Comparison of ENCODE assay signal across 18 cellular contexts in genomic region chr1:200429221-200429751, GRCh38. TPM values are rescaled to one million over a fixed set of nuclear protein-coding genes. Genes with fewer than 3 reads are reported as not detected.
DNase-seq lines count a peak whose midpoint lies in the region; ATAC-seq and TF ChIP-seq lines count a peak whose summit lies in the region.
"Had no signal": no experiment of that assay in that cellular context is flagged by ENCODE, and none has a peak within 500 bp of the region (broad histone marks: within the 10 kb centered on the region; RNA-seq: fewer than 3 reads in every experiment).

No MANE protein-coding gene starts in this region.

- H3K4me3 Mint-ChIP-seq in CD4-positive, CD25-positive, alpha-beta regulatory T cell, result no peak overlapping the region
- H3K4me3 Mint-ChIP-seq: activated CD4-positive, alpha-beta T cell treated with anti-CD3 and anti-CD28 coated beads, Interleukin-2, amount 10 ng/mL, durations not matched to agents 24 days and 14 days; brain; nephron progenitor cell had no signal

- H3K9me3 ChIP-seq in CD4-positive, CD25-positive, alpha-beta regulatory T cell (ENCODE audit: control insufficient read depth in 2 of 2, low read length in 2 of 2), result no peaks in the 10 kb centered on the region
- H3K9me3 ChIP-seq in uterus, result no peaks in the 10 kb centered on the region
- H3K9me3 ChIP-seq: right lobe of liver had no signal

- H3K27me3 ChIP-seq in CD4-positive, CD25-positive, alpha-beta regulatory T cell (ENCODE audit: control insufficient read depth, insufficient read depth, low read length), result no peaks in the 10 kb centered on the region
- no peaks in the 10 kb centered on the region for H3K27me3 ChIP-seq in uterus
- H3K27me3 ChIP-seq: hepatocyte, right lobe of liver had no signal

- ATAC-seq in CD4-positive, CD25-positive, alpha-beta regulatory T cell (ENCODE audit: low read depth in 2 of 2), result no peak
- no peak for ATAC-seq in GM21786 (IDR thresholded peaks at IDR 0.05; ENCODE audit: unreplicated experiment)
- ATAC-seq: left lobe of liver had no signal

- H3K36me3 Mint-ChIP-seq in CD4-positive, CD25-positive, alpha-beta regulatory T cell, result no peaks in the 10 kb centered on the region
- H3K36me3 Mint-ChIP-seq: brain had no signal

- no peak overlapping the region for H3K4me3 ChIP-seq in CD4-positive, CD25-positive, alpha-beta regulatory T cell (ENCODE audit: low read depth, low read length)
- H3K4me3 ChIP-seq in astrocyte of the spinal cord (ENCODE audit: low read depth, low read length), result no peak overlapping the region
- H3K4me3 ChIP-seq in uterus, result no peak overlapping the region
- H3K4me3 ChIP-seq: hepatocyte, PC-9, right lobe of liver had no signal

- intact Hi-C loops in uterus (cut with DNase I; ENCODE audit: low total_unique reads), result no loop called here

- H3K4me1 Mint-ChIP-seq in CD4-positive, CD25-positive, alpha-beta regulatory T cell, result peaks cover 0 to 5% (median 2%) of the 10 kb centered on the region in 4 donors
- H3K4me1 Mint-ChIP-seq: brain, nephron progenitor cell had no signal

- TF ChIP-seq CTCF in astrocyte of the spinal cord (IDR thresholded peaks at IDR 0.05; ENCODE audit: low read depth, low read length) (no peak), uterus (IDR thresholded peaks at IDR 0.05) (no peak)

- DNase-seq in CD4-positive, CD25-positive, alpha-beta regulatory T cell, result no peak
- DNase-seq in LHCN-M2 (ENCODE audit: low read depth) (peak; percentile 44), astrocyte of the spinal cord (ENCODE audit: low read depth, low spot score) (peak; percentile 75), myocyte (ENCODE audit: low read depth) (peak; percentile 19), uterus (no peak), superior temporal gyrus (ENCODE audit: extremely low spot score) (no peak)
- no peak for DNase-seq in effector CD8-positive, alpha-beta T cell (lab: John Stamatoyannopoulos, UW)
- DNase-seq: activated CD4-positive, alpha-beta T cell treated with anti-CD3 and anti-CD28 coated beads, Interleukin-2, amount 10 ng/mL, durations not matched to agents 24 days and 14 days; MV-4-11; NCI-H345; nephron progenitor cell; right lobe of liver; T-helper 2 cell had no signal

- H3K27ac ChIP-seq in CD4-positive, CD25-positive, alpha-beta regulatory T cell (ENCODE audit: insufficient read depth, low read length, poor library complexity, severe bottlenecking), result no peak overlapping the region
- H3K27ac ChIP-seq in uterus, result no peak overlapping the region
- H3K27ac ChIP-seq: hepatocyte, right lobe of liver had no signal

- no peaks in the 10 kb centered on the region for H3K36me3 ChIP-seq in CD4-positive, CD25-positive, alpha-beta regulatory T cell (ENCODE audit: control insufficient read depth, insufficient read depth, low read length)
- no peaks in the 10 kb centered on the region for H3K36me3 ChIP-seq in uterus
- H3K36me3 ChIP-seq: right lobe of liver had no signal

- H3K4me1 ChIP-seq in CD4-positive, CD25-positive, alpha-beta regulatory T cell (ENCODE audit: control insufficient read depth, insufficient read depth, low read length, poor library complexity, severe bottlenecking), result no peaks in the 10 kb centered on the region
- no peaks in the 10 kb centered on the region for H3K4me1 ChIP-seq in uterus

- in situ Hi-C loops in astrocyte of the spinal cord (cut with HindIII; ENCODE audit: low sequenced_read_pairs), result no loop called here

- H3K9me3 Mint-ChIP-seq in CD4-positive, CD25-positive, alpha-beta regulatory T cell, result no peaks in the 10 kb centered on the region
- H3K9me3 Mint-ChIP-seq: activated CD4-positive, alpha-beta T cell treated with anti-CD3 and anti-CD28 coated beads, Interleukin-2, amount 10 ng/mL, durations not matched to agents 24 days and 14 days had no signal

- no peak for TF ChIP-seq POLR2A in uterus (IDR thresholded peaks at IDR 0.05)

- H3K27me3 Mint-ChIP-seq in CD4-positive, CD25-positive, alpha-beta regulatory T cell, result no peaks in the 10 kb centered on the region
- H3K27me3 Mint-ChIP-seq: activated CD4-positive, alpha-beta T cell treated with anti-CD3 and anti-CD28 coated beads, Interleukin-2, amount 10 ng/mL, durations not matched to agents 24 days and 14 days had no signal

- peak overlapping the region in 2 of 3 donors; percentile 13 to 50 for H3K27ac Mint-ChIP-seq in CD4-positive, CD25-positive, alpha-beta regulatory T cell
- H3K27ac Mint-ChIP-seq: activated CD4-positive, alpha-beta T cell treated with anti-CD3 and anti-CD28 coated beads, Interleukin-2, amount 10 ng/mL, durations not matched to agents 24 days and 14 days; brain; nephron progenitor cell had no signal

RNA-seq across cellular contexts. Expression of gene ZNF281, which starts 19.4 kb away (rescaled TPM):
- 33.6 TPM for total RNA-seq in CD4-positive, CD25-positive, alpha-beta regulatory T cell
- 10 to 100 TPM; 27.9 to 41.9 (median 31.3) TPM for polyA plus RNA-seq in CD4-positive, CD25-positive, alpha-beta regulatory T cell
- total RNA-seq in LHCN-M2 (2014; rRNA removed) (11.0 and 16.5 TPM in 2 replicates), myocyte (14.1 and 15.7 TPM in 2 replicates), uterus (10 to 100 TPM; 15.3 to 24.7 (median 18.5) TPM)
- polyA plus RNA-seq in LHCN-M2 (2012), result 7.3 TPM
- polyA plus RNA-seq in myocyte (2012), result 7.5 TPM

Comparison
In these comparisons a context has a peak if more than half of its experiments do, and no peak if none do; other contexts are left out.
1. DNase-seq: peak in LHCN-M2 (single experiment), astrocyte of the spinal cord (single experiment) and myocyte (single experiment); none in CD4-positive, CD25-positive, alpha-beta regulatory T cell (0 of 3), uterus (0 of 2), effector CD8-positive, alpha-beta T cell (single experiment) and superior temporal gyrus (single experiment).